ENCODE assay signal across 18 cellular contexts in the genomic region with DNA sequence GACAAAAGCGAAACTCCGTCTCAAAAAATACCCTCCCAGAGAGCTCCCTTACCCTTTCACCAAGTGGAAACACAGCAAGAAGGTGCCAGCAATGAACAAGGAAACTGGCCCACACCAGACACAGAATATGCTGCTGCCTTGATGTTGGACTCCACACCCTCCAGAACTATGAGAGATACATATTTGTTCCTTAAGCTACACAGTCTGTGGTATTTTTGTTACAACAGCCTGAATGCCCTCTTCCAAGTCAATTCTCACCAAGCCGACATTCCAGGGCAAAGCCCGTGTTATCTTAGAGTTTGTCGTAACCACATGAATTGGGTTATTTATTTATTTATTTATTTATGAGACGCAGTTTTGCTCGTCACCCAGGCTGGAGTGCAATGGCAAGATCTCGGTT. TPM values are rescaled to one million over a fixed set of nuclear protein-coding genes. Genes with fewer than 3 reads are reported as not detected.
A peak's percentile ranks its signal among the peaks of the same experiment; 100 is the strongest.
DNase-seq lines count a peak whose midpoint lies in the region; ATAC-seq and TF ChIP-seq lines count a peak whose summit lies in the region.
"Had no signal": no experiment of that assay in that cellular context is flagged by ENCODE, and none has a peak within 500 bp of the region (broad histone marks: within the 10 kb centered on the region; RNA-seq: fewer than 3 reads in every experiment).

No MANE protein-coding gene starts in this region.

- ATAC-seq in left lobe of liver (peak; percentile 4), HG03097 (IDR thresholded peaks at IDR 0.05; ENCODE audit: low FRiP score, unreplicated experiment) (no peak)
- ATAC-seq: gastroesophageal sphincter had no signal

- no peak for TF ChIP-seq POLR2A in suprapubic skin (IDR thresholded peaks at IDR 0.05)

- no peaks in the 10 kb centered on the region for H3K36me3 Mint-ChIP-seq in progenitor cell of endocrine pancreas (ENCODE audit: insufficient read depth)

- H3K4me3 Mint-ChIP-seq in progenitor cell of endocrine pancreas (ENCODE audit: low read depth), result no peak overlapping the region

- no peaks in the 10 kb centered on the region for H4K20me1 ChIP-seq in mammary epithelial cell (ENCODE audit: insufficient read depth, low read length)

- H3K27me3 Mint-ChIP-seq in progenitor cell of endocrine pancreas, result peaks cover 12% of the 10 kb centered on the region

- no peak for TF ChIP-seq EP300 in suprapubic skin (IDR thresholded peaks at IDR 0.05)

- H3K4me1 ChIP-seq in mammary epithelial cell (ENCODE audit: insufficient read depth, low read length) (peaks cover 6% of the 10 kb centered on the region), suprapubic skin (peaks cover 13% of the 10 kb centered on the region)
- H3K4me1 ChIP-seq: gastroesophageal sphincter had no signal

- DNase-seq in HS-27A (ENCODE audit: low read depth), result peak; percentile 90
- DNase-seq in mammary epithelial cell, result peak; percentile 66
- no peak for DNase-seq in left lobe of liver (ENCODE audit: low spot score)
- DNase-seq in suprapubic skin (ENCODE audit: low spot score in 2 of 2), result no peak
- no peak for DNase-seq in progenitor cell of endocrine pancreas (ENCODE audit: low spot score, unreplicated experiment)
- no peak for DNase-seq in cerebellar cortex (ENCODE audit: low spot score)
- DNase-seq: activated T-cell treated with anti-CD3 and anti-CD28 coated beads, Interleukin-2, amount 50 U/mL, for 1 hour; dorsolateral prefrontal cortex; GDM1; NCI-H187; NCI-H524 treated with DMSO at 0.1 percent for 48 hours; posterior cingulate gyrus had no signal

- CTCF ChIA-PET in mammary epithelial cell (lab: Charles Lee; ENCODE audit: low non-redundant PET), result no interaction called here

- intact Hi-C loops in mammary epithelial cell (cut with micrococcal nuclease), result no loop called here

- H3K27ac ChIP-seq in mammary epithelial cell (ENCODE audit: insufficient read depth, low read depth, low read length), result no peak overlapping the region
- peak overlapping the region; percentile 60 for H3K27ac ChIP-seq in suprapubic skin
- H3K27ac ChIP-seq: dorsolateral prefrontal cortex, gastroesophageal sphincter, KMS-11 had no signal

- no peaks in the 10 kb centered on the region for H3K4me1 Mint-ChIP-seq in progenitor cell of endocrine pancreas (ENCODE audit: low read depth)

- H3K9me3 ChIP-seq in mammary epithelial cell (replicated peaks; ENCODE audit: insufficient read depth, low read length) (no peaks in the 10 kb centered on the region), suprapubic skin (no peaks in the 10 kb centered on the region)
- H3K9me3 ChIP-seq: gastroesophageal sphincter had no signal

- H3K27me3 ChIP-seq in mammary epithelial cell (ENCODE audit: insufficient read depth, low read length) (no peaks in the 10 kb centered on the region), suprapubic skin (no peaks in the 10 kb centered on the region)
- H3K27me3 ChIP-seq: dorsolateral prefrontal cortex had no signal

- H3K9me3 Mint-ChIP-seq in progenitor cell of endocrine pancreas (ENCODE audit: low read depth), result no peaks in the 10 kb centered on the region

- WGBS in mammary epithelial cell (ENCODE audit: low coverage, missing lambda C conversion rate), result 57% methylated on average over 7 of the region's 8 CpGs
- 77% methylated on average over 8 of the region's 8 CpGs for WGBS in suprapubic skin

- no peak overlapping the region for H3K4me2 ChIP-seq in mammary epithelial cell (ENCODE audit: insufficient read depth, low read depth, low read length)
- H3K4me2 ChIP-seq: KMS-11 had no signal

- H3K27ac Mint-ChIP-seq in progenitor cell of endocrine pancreas, result no peak overlapping the region

- no peak for TF ChIP-seq CTCF in mammary epithelial cell (conservative IDR thresholded peaks at IDR 0.05 in 1 of 2, IDR thresholded peaks at IDR 0.05 in 1 of 2; ENCODE audit: extremely low read depth in 1 of 2, insufficient read depth in 1 of 2, low read depth in 1 of 2, low read length in 2 of 2)
- no peak for TF ChIP-seq CTCF in suprapubic skin (IDR thresholded peaks at IDR 0.05)
- no peak for TF ChIP-seq CTCF in progenitor cell of endocrine pancreas (IDR thresholded peaks at IDR 0.05; ENCODE audit: unreplicated experiment)

- in situ Hi-C loops in mammary epithelial cell (cut with MboI; ENCODE audit: low sequenced_read_pairs in 2 of 2), result no loop called here

- no TSS peak for BruUV-seq in mammary epithelial cell (replicated peaks; lab: Mats Ljungman, UMichigan)

- H2AFZ ChIP-seq in mammary epithelial cell (ENCODE audit: low read depth, low read length), result no peak overlapping the region

- H3K79me2 ChIP-seq in mammary epithelial cell (ENCODE audit: insufficient read depth, low read length), result no peaks in the 10 kb centered on the region

- dilution Hi-C loops in mammary epithelial cell (cut with HindIII; ENCODE audit: low sequenced_read_pairs), result no loop called here

- H3K4me3 ChIP-seq in mammary epithelial cell (replicated peaks in 1 of 3; ENCODE audit: insufficient read depth in 1 of 3, low read depth in 2 of 3, low read length in 3 of 3) (no peak overlapping the region), suprapubic skin (no peak overlapping the region)
- H3K4me3 ChIP-seq: dorsolateral prefrontal cortex, gastroesophageal sphincter had no signal

- H3K9ac ChIP-seq in mammary epithelial cell (ENCODE audit: insufficient read depth, low read length), result no peak overlapping the region
- H3K9ac ChIP-seq: KMS-11 had no signal

- H3K36me3 ChIP-seq in mammary epithelial cell (ENCODE audit: insufficient read depth, low read length) (no peaks in the 10 kb centered on the region), suprapubic skin (no peaks in the 10 kb centered on the region)
- H3K36me3 ChIP-seq: gastroesophageal sphincter had no signal

RNA-seq across cellular contexts. Expression of gene FGF21, which starts 14.9 kb away (rescaled TPM):
- total RNA-seq in mammary epithelial cell (not detected), left lobe of liver (0.75 TPM), suprapubic skin (not detected), progenitor cell of endocrine pancreas (not detected in 2 replicates)
- not detected for polyA plus RNA-seq in mammary epithelial cell
- polyA minus RNA-seq in mammary epithelial cell, result not detected
- total RNA-seq: dorsolateral prefrontal cortex; gastroesophageal sphincter; T-helper 1 cell treated with Interleukin-12 subunit alpha and Interleukin-12 subunit beta and Interleukin-4 antibody, amounts not matched to agents 30 ng/mL and 1 ng/mL, for 36 hours; ureter had no signal
- polyA plus RNA-seq: adipose tissue had no signal

RNA-seq across cellular contexts. Expression of gene FUT1, which starts 17.8 kb away (rescaled TPM):
- total RNA-seq in mammary epithelial cell, result 10 to 100 TPM; 13.9 to 15.2 TPM
- polyA plus RNA-seq in mammary epithelial cell, result 6.4 TPM
- 9.0 TPM for polyA minus RNA-seq in mammary epithelial cell
- 0.43 TPM for total RNA-seq in left lobe of liver
- total RNA-seq in suprapubic skin, result 1 to 10 TPM; 1.2 to 3.9 (median 2.6) TPM
- total RNA-seq in progenitor cell of endocrine pancreas, result 5.4 and 6.9 TPM in 2 replicates

RNA-seq across cellular contexts. Expression of gene IZUMO1, which starts 23.5 kb away (rescaled TPM):
- 1 to 10 TPM in 1 of 2 donors, under 1 TPM in 1; 0.50 to 7.8 TPM for total RNA-seq in mammary epithelial cell
- 0.12 TPM for polyA plus RNA-seq in mammary epithelial cell
- polyA minus RNA-seq in mammary epithelial cell, result not detected
- not detected for total RNA-seq in left lobe of liver
- total RNA-seq in suprapubic skin, result under 1 TPM in 2 of 4 donors, not detected in 2; 0.40 to 0.45 TPM
- total RNA-seq in progenitor cell of endocrine pancreas, result 0.55 and 1.0 TPM in 2 replicates
- total RNA-seq: T-helper 1 cell treated with Interleukin-12 subunit alpha and Interleukin-12 subunit beta and Interleukin-4 antibody, amounts not matched to agents 30 ng/mL and 1 ng/mL, for 36 hours had no signal

RNA-seq across cellular contexts. Expression of gene RASIP1, which starts 29.8 kb away (rescaled TPM):
- total RNA-seq in mammary epithelial cell (1 to 10 TPM; 2.8 to 3.0 TPM), left lobe of liver (3.1 TPM), suprapubic skin (10 to 100 TPM in 1 of 4 donors, 1 to 10 TPM in 3; 5.1 to 16.1 (median 6.5) TPM), progenitor cell of endocrine pancreas (1.9 and 2.4 TPM in 2 replicates)
- polyA plus RNA-seq in mammary epithelial cell, result 5.0 TPM
- polyA minus RNA-seq in mammary epithelial cell, result 0.57 TPM

RNA-seq across cellular contexts. Expression of gene BCAT2, which starts 40.6 kb away (rescaled TPM):
- total RNA-seq in mammary epithelial cell (10 to 100 TPM; 32.2 to 44.6 TPM), left lobe of liver (21.7 TPM), suprapubic skin (10 to 100 TPM; 33.5 to 50.6 (median 38.1) TPM), progenitor cell of endocrine pancreas (61.0 and 70.0 TPM in 2 replicates)
- 43.9 TPM for polyA plus RNA-seq in mammary epithelial cell
- 33.0 TPM for polyA minus RNA-seq in mammary epithelial cell

Comparison
In these comparisons a context has a peak if more than half of its experiments do, and no peak if none do; other contexts are left out.
1. DNase-seq: peak in HS-27A (single experiment) and mammary epithelial cell (single experiment); none in left lobe of liver (single experiment), suprapubic skin (0 of 2), progenitor cell of endocrine pancreas (single experiment) and cerebellar cortex (single experiment).